19 cellular contexts compared by ENCODE assay signal in genomic region chr3:51503007-51503406, GRCh38.
"Had no signal": no experiment of that assay in that cellular context is flagged by ENCODE, and none has a peak within 500 bp of the region (broad histone marks: within the 10 kb centered on the region; RNA-seq: fewer than 3 reads in every experiment).

No MANE protein-coding gene starts in this region.

- H3K9me3 ChIP-seq: heart left ventricle, mucosa of descending colon, sigmoid colon, testis, tibial nerve had no signal

- H3K4me3 ChIP-seq: dorsolateral prefrontal cortex, heart left ventricle, mucosa of descending colon, sigmoid colon, skin epidermis, testis, tibial nerve had no signal

- H3K4me3 Mint-ChIP-seq: naive thymus-derived CD8-positive, alpha-beta T cell; stimulated activated naive B cell treated with anti-CD40 and anti-IgM and Interleukin-4, amounts not matched to agents 10 μg/mL and 1 μg/mL and 100 μg/mL, for 72 hours; stimulated activated naive CD8-positive, alpha-beta T cell treated with anti-CD3 and anti-CD28 coated beads, Interleukin-15, amount 100 ng/mL, for 72 hours had no signal

- H3K9me3 Mint-ChIP-seq: naive thymus-derived CD8-positive, alpha-beta T cell; stimulated activated naive B cell treated with anti-CD40 and anti-IgM and Interleukin-4, amounts not matched to agents 10 μg/mL and 1 μg/mL and 100 μg/mL, for 72 hours; stimulated activated naive CD8-positive, alpha-beta T cell treated with anti-CD3 and anti-CD28 coated beads, Interleukin-15, amount 100 ng/mL, for 72 hours had no signal

- FAIRE-seq: frontal cortex, islet of Langerhans had no signal

- DNase-seq: cortex of kidney; dorsolateral prefrontal cortex; effector CD8-positive, alpha-beta T cell; hippocampal formation; kidney glomerular epithelial cell; mucosa of descending colon; naive thymus-derived CD8-positive, alpha-beta T cell; nucleus accumbens; sigmoid colon; stimulated activated CD4-positive, alpha-beta T cell treated with anti-CD3 and anti-CD28 coated beads, Interleukin-2, amount 100 ng/mL, for 24 hours; stimulated activated CD4-positive, alpha-beta T cell treated with anti-CD3 and anti-CD28 coated beads, Interleukin-4, amount 100 ng/mL, for 4 hours; stimulated activated naive B cell treated with anti-CD40 and anti-IgM and Interleukin-4, amounts not matched to agents 10 μg/mL and 1 μg/mL and 100 μg/mL, for 72 hours; stimulated activated naive CD8-positive, alpha-beta T cell treated with anti-CD3 and anti-CD28 coated beads, Interleukin-15, amount 100 ng/mL, for 72 hours; testis had no signal

- H3K36me3 ChIP-seq: heart left ventricle, sigmoid colon, tibial nerve had no signal

- H3K27me3 ChIP-seq: dorsolateral prefrontal cortex, heart left ventricle, sigmoid colon, testis, tibial nerve had no signal

- H3K27ac ChIP-seq: dorsolateral prefrontal cortex, heart left ventricle, sigmoid colon, skin epidermis, testis, tibial nerve had no signal

- H3K27ac Mint-ChIP-seq: stimulated activated naive B cell treated with anti-CD40 and anti-IgM and Interleukin-4, amounts not matched to agents 10 μg/mL and 1 μg/mL and 100 μg/mL, for 72 hours; stimulated activated naive CD8-positive, alpha-beta T cell treated with anti-CD3 and anti-CD28 coated beads, Interleukin-15, amount 100 ng/mL, for 72 hours had no signal

- H3K27me3 Mint-ChIP-seq: stimulated activated naive CD8-positive, alpha-beta T cell treated with anti-CD3 and anti-CD28 coated beads, Interleukin-15, amount 100 ng/mL, for 72 hours had no signal
